18 cellular contexts compared by ENCODE assay signal in genomic region chr1:210477328-210477924, GRCh38.
DNase-seq lines count a peak whose midpoint lies in the region; ATAC-seq, FAIRE-seq and TF ChIP-seq lines count a peak whose summit lies in the region.
"Had no signal": no experiment of that assay in that cellular context is flagged by ENCODE, and none has a peak within 500 bp of the region (broad histone marks: within the 10 kb centered on the region; RNA-seq: fewer than 3 reads in every experiment).

No MANE protein-coding gene starts in this region.

- H3K27me3 ChIP-seq in H9 (ENCODE audit: insufficient read depth, low read length): no peaks in the 10 kb centered on the region
- H3K27me3 ChIP-seq: upper lobe of left lung had no signal

- no peak overlapping the region for H3T11ph ChIP-seq in H9 (ENCODE audit: low read length)

- no peak overlapping the region for H2BK120ac ChIP-seq in H9 (ENCODE audit: low read depth, low read length, poor library complexity, severe bottlenecking)

- H2AK5ac ChIP-seq in H9 (ENCODE audit: insufficient read length, low read length): no peak overlapping the region

- DNase-seq in A549 (ENCODE audit: low read depth in 1 of 2, low spot score in 1 of 2) (peak in 1 of 2 experiments; percentile 30), H9 (no peak), NCI-H82 treated with DMSO at 0.1 percent for 48 hours (lab: John Stamatoyannopoulos, UW; ENCODE audit: unreplicated experiment) (peak; percentile 19), fibroblast of gingiva (ENCODE audit: low read depth) (peak; percentile 8), NCI-H2107 (lab: John Stamatoyannopoulos, UW) (no peak)
- DNase-seq: activated CD4-positive, alpha-beta T cell treated with anti-CD3 and anti-CD28 coated beads, Interleukin-2, amount 10 ng/mL, durations not matched to agents 24 days and 14 days; AML-193; DMS79; effector memory CD4-positive, alpha-beta T cell; NCI-H2227 treated with DMSO at 0.1 percent for 48 hours; T-helper 2 cell; upper lobe of left lung had no signal

- peaks cover 29 to 31% of the 10 kb centered on the region in 2 experiments for H3K4me1 Mint-ChIP-seq in H9
- H3K4me1 Mint-ChIP-seq: activated CD4-positive, alpha-beta T cell treated with anti-CD3 and anti-CD28 coated beads, Interleukin-2, amount 10 ng/mL, durations not matched to agents 24 days and 14 days had no signal

- no peaks in the 10 kb centered on the region for H3K36me3 Mint-ChIP-seq in H9 (ENCODE audit: insufficient read depth in 1 of 3, low read depth in 3 of 3)

- H4K5ac ChIP-seq in H9 (ENCODE audit: insufficient read length, low read depth, low read length): no peak overlapping the region

- no peak overlapping the region for H3K4ac ChIP-seq in H9 (ENCODE audit: low read depth, low read length)

- ATAC-seq in A549: peak in 1 of 2 experiments; percentile 58; a peak in 2 of 6 replicates
- ATAC-seq in GM18520 (IDR thresholded peaks at IDR 0.05; ENCODE audit: unreplicated experiment): no peak
- no peak for ATAC-seq in GM19395 (IDR thresholded peaks at IDR 0.05; ENCODE audit: unreplicated experiment)
- no peak for ATAC-seq in GM19328 (IDR thresholded peaks at IDR 0.05; ENCODE audit: unreplicated experiment)

- TF ChIP-seq RAD21 in A549 (conservative IDR thresholded peaks at IDR 0.05 in 1 of 2, IDR thresholded peaks at IDR 0.05 in 1 of 2): no peak

- TF ChIP-seq POLR2A in A549 (IDR thresholded peaks at IDR 0.05; ENCODE audit: low read length): no peak

- H3K27ac Mint-ChIP-seq in H9: no peak overlapping the region; a peak in 1 of 7 replicates
- H3K27ac Mint-ChIP-seq: activated CD4-positive, alpha-beta T cell treated with anti-CD3 and anti-CD28 coated beads, Interleukin-2, amount 10 ng/mL, durations not matched to agents 24 days and 14 days; activated T-helper 1 cell treated with anti-CD3 and anti-CD28 coated beads, Interleukin-12 subunit alpha, Interleukin-12 subunit beta, Interleukin-2, Interleukin-4 antibody, amounts not matched to agents 30 ng/mL and 10 ng/mL and 1 ng/mL, durations not matched to agents 14 hours and 24 hours and 36 hours; progenitor cell of endocrine pancreas had no signal

- POLR2A ChIA-PET in A549 (lab: Yijun Ruan, JAX): interaction anchor here (0.6 kb wide), 1 partner anchor 361 kb away, joined by 3 read pairs; no protein-coding TSS in a partner anchor

- H3K9ac ChIP-seq in H9 (ENCODE audit: extremely low read depth, insufficient read length, low read length): no peak overlapping the region

- no peak overlapping the region for H3K18ac ChIP-seq in H9 (ENCODE audit: insufficient read length, low read depth, low read length)

- no peak overlapping the region for H3K27ac ChIP-seq in A549
- no peak overlapping the region for H3K27ac ChIP-seq in H9 (ENCODE audit: insufficient read length, low read depth, low read length)
- H3K27ac ChIP-seq: upper lobe of left lung had no signal

- no peaks in the 10 kb centered on the region for H3K23me2 ChIP-seq in H9 (ENCODE audit: insufficient read length, low read depth, low read length, poor library complexity, severe bottlenecking)

- H4K20me1 ChIP-seq in H9 (ENCODE audit: control insufficient read depth, insufficient read depth, insufficient read length): no peaks in the 10 kb centered on the region

- TF ChIP-seq CTCF in A549 (IDR thresholded peaks at IDR 0.05) (no peak), H9 (conservative IDR thresholded peaks at IDR 0.05) (0 out of 3 replicates have a peak, but pooled peaks have one; percentile 16)

- no peaks in the 10 kb centered on the region for H3K79me2 ChIP-seq in H9 (ENCODE audit: insufficient read depth, low read length)

- no peak overlapping the region for H3K23ac ChIP-seq in H9 (ENCODE audit: insufficient read length, low read depth, low read length)

- no peaks in the 10 kb centered on the region for H3K79me1 ChIP-seq in H9 (ENCODE audit: insufficient read depth, low read depth, low read length, poor library complexity, severe bottlenecking)

- H4K8ac ChIP-seq in H9 (replicated peaks; ENCODE audit: insufficient read length, low read depth, low read length): no peak overlapping the region

- H3K14ac ChIP-seq in H9 (ENCODE audit: insufficient read depth, low read length): no peak overlapping the region

- no peak overlapping the region for H3K4me3 ChIP-seq in A549
- H3K4me3 ChIP-seq: upper lobe of left lung had no signal

- H3K4me3 Mint-ChIP-seq in H9: no peak overlapping the region
- H3K4me3 Mint-ChIP-seq: activated CD4-positive, alpha-beta T cell treated with anti-CD3 and anti-CD28 coated beads, Interleukin-2, amount 10 ng/mL, durations not matched to agents 24 days and 14 days; activated T-helper 1 cell treated with anti-CD3 and anti-CD28 coated beads, Interleukin-12 subunit alpha, Interleukin-12 subunit beta, Interleukin-2, Interleukin-4 antibody, amounts not matched to agents 30 ng/mL and 10 ng/mL and 1 ng/mL, durations not matched to agents 14 hours and 24 hours and 36 hours had no signal

- H3K56ac ChIP-seq in H9 (ENCODE audit: insufficient read length, low read depth, low read length): no peak overlapping the region

- no peak overlapping the region for H2BK12ac ChIP-seq in H9 (ENCODE audit: insufficient read length, low read depth, low read length)

- H2BK20ac ChIP-seq in H9 (ENCODE audit: low read depth, low read length, poor library complexity, severe bottlenecking): no peak overlapping the region

- no peak overlapping the region for H2BK5ac ChIP-seq in H9 (ENCODE audit: insufficient read length, low read length)

- no peak overlapping the region for H2BK15ac ChIP-seq in H9 (ENCODE audit: low read depth, low read length)

- no peak overlapping the region for H2AFZ ChIP-seq in H9 (ENCODE audit: low read length)

- H3K27me3 Mint-ChIP-seq in H9 (ENCODE audit: low read depth): no peaks in the 10 kb centered on the region; the same call in 1 of the 2 replicates
- H3K27me3 Mint-ChIP-seq: activated CD4-positive, alpha-beta T cell treated with anti-CD3 and anti-CD28 coated beads, Interleukin-2, amount 10 ng/mL, durations not matched to agents 24 days and 14 days; progenitor cell of endocrine pancreas had no signal

- no peaks in the 10 kb centered on the region for H3K9me3 Mint-ChIP-seq in H9
- H3K9me3 Mint-ChIP-seq: activated CD4-positive, alpha-beta T cell treated with anti-CD3 and anti-CD28 coated beads, Interleukin-2, amount 10 ng/mL, durations not matched to agents 24 days and 14 days; activated T-helper 1 cell treated with anti-CD3 and anti-CD28 coated beads, Interleukin-12 subunit alpha, Interleukin-12 subunit beta, Interleukin-2, Interleukin-4 antibody, amounts not matched to agents 30 ng/mL and 10 ng/mL and 1 ng/mL, durations not matched to agents 14 hours and 24 hours and 36 hours had no signal

- CTCF ChIA-PET in A549 (lab: Yijun Ruan, JAX): interaction anchor here (0.9 to 1.8 kb wide), 2 partner anchors 71 to 658 kb away, joined by 4 to 5 read pairs; no protein-coding TSS in a partner anchor

- peaks cover 8% of the 10 kb centered on the region; the same call in 2 of the 3 replicates for H3K4me1 ChIP-seq in A549
- H3K4me1 ChIP-seq in H9 (ENCODE audit: insufficient read depth, low read length): peaks cover 6% of the 10 kb centered on the region; the same call in 1 of the 2 replicates
- H3K4me1 ChIP-seq: upper lobe of left lung had no signal

- H4K91ac ChIP-seq in H9 (ENCODE audit: insufficient read length, low read depth, low read length): no peak overlapping the region

- no peaks in the 10 kb centered on the region for H3K9me3 ChIP-seq in A549
- H3K9me3 ChIP-seq in H9 (ENCODE audit: control insufficient read depth, low read depth, low read length): no peaks in the 10 kb centered on the region
- H3K9me3 ChIP-seq: upper lobe of left lung had no signal

- peak overlapping the region; percentile 2; the same call in 1 of the 3 replicates for H3K4me2 ChIP-seq in A549
- no peak overlapping the region for H3K4me2 ChIP-seq in H9 (ENCODE audit: insufficient read depth, insufficient read length, low read length)

- no peak for TF ChIP-seq EP300 in A549 (IDR thresholded peaks at IDR 0.05)

- FAIRE-seq in A549 (lab: Jason Lieb, UNC): no peak
- FAIRE-seq: astrocyte had no signal

- 21% methylated on average over 5 of the region's 5 CpGs for WGBS in A549 (ENCODE audit: missing lambda C conversion rate)
- no CpG with 5 or more reads among the region's 5 CpGs for WGBS in H9 (ENCODE audit: extremely low coverage, insufficient read length, low lambda C conversion rate)

TF ChIP-seq in A549, 52 proteins besides CTCF, POLR2A, EP300 and RAD21 (continues in another document):
- TF ChIP-seq FOSL2 (IDR thresholded peaks at IDR 0.05): no peak
- no peak for TF ChIP-seq FOSL2 (CRISPR knock-in tag; IDR thresholded peaks at IDR 0.05)
- no peak for TF ChIP-seq ZNF302 (CRISPR knock-in tag; IDR thresholded peaks at IDR 0.05)
- no peak for TF ChIP-seq HEYL (CRISPR knock-in tag; IDR thresholded peaks at IDR 0.05)
- TF ChIP-seq, protein P1, sequence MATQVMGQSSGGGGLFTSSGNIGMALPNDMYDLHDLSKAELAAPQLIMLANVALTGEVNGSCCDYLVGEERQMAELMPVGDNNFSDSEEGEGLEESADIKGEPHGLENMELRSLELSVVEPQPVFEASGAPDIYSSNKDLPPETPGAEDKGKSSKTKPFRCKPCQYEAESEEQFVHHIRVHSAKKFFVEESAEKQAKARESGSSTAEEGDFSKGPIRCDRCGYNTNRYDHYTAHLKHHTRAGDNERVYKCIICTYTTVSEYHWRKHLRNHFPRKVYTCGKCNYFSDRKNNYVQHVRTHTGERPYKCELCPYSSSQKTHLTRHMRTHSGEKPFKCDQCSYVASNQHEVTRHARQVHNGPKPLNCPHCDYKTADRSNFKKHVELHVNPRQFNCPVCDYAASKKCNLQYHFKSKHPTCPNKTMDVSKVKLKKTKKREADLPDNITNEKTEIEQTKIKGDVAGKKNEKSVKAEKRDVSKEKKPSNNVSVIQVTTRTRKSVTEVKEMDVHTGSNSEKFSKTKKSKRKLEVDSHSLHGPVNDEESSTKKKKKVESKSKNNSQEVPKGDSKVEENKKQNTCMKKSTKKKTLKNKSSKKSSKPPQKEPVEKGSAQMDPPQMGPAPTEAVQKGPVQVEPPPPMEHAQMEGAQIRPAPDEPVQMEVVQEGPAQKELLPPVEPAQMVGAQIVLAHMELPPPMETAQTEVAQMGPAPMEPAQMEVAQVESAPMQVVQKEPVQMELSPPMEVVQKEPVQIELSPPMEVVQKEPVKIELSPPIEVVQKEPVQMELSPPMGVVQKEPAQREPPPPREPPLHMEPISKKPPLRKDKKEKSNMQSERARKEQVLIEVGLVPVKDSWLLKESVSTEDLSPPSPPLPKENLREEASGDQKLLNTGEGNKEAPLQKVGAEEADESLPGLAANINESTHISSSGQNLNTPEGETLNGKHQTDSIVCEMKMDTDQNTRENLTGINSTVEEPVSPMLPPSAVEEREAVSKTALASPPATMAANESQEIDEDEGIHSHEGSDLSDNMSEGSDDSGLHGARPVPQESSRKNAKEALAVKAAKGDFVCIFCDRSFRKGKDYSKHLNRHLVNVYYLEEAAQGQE (IDR thresholded peaks at IDR 0.05): no peak

Comparison
In these comparisons a context has a peak if more than half of its experiments do, and no peak if none do; other contexts are left out.
1. DNase-seq: peak in NCI-H82 treated with DMSO at 0.1 percent for 48 hours (single experiment) and fibroblast of gingiva (single experiment); none in H9 (single experiment) and NCI-H2107 (single experiment).